ENCODE assay signal across 18 cellular contexts in genomic region chr2:64586054-64586453, GRCh38.
"Had no signal": no experiment of that assay in that cellular context is flagged by ENCODE, and none has a peak within 500 bp of the region (broad histone marks: within the 10 kb centered on the region; RNA-seq: fewer than 3 reads in every experiment).

No MANE protein-coding gene starts in this region.

- H3K27ac Mint-ChIP-seq: activated CD4-positive, alpha-beta T cell treated with anti-CD3 and anti-CD28 coated beads, Interleukin-2, amount 10 ng/mL, durations not matched to agents 7 days and 5 days; activated naive CD8-positive, alpha-beta T cell treated with anti-CD3 and anti-CD28 coated beads for 36 hours; endodermal cell; T-helper 1 cell treated with Interleukin-12 subunit alpha and Interleukin-12 subunit beta and Interleukin-4 antibody, amounts not matched to agents 30 μg/mL and 1 μg/mL, for 36 hours had no signal

- H3K4me3 Mint-ChIP-seq: activated CD4-positive, alpha-beta T cell treated with anti-CD3 and anti-CD28 coated beads, Interleukin-2, amount 10 ng/mL, durations not matched to agents 7 days and 5 days; activated naive CD8-positive, alpha-beta T cell treated with anti-CD3 and anti-CD28 coated beads for 36 hours; endodermal cell; naive thymus-derived CD8-positive, alpha-beta T cell; stimulated activated naive B cell treated with anti-CD40 and anti-IgM and Interleukin-4, amounts not matched to agents 10 μg/mL and 1 μg/mL and 100 μg/mL, for 72 hours; T-helper 1 cell treated with Interleukin-12 subunit alpha and Interleukin-12 subunit beta and Interleukin-4 antibody, amounts not matched to agents 30 μg/mL and 1 μg/mL, for 36 hours had no signal

- H3K27ac ChIP-seq: esophagus muscularis mucosa, neutrophil, right atrium auricular region, skin epidermis, transverse colon had no signal

- H3K9me3 ChIP-seq: esophagus muscularis mucosa, neutrophil, right atrium auricular region, transverse colon had no signal

- H3K4me1 Mint-ChIP-seq: endodermal cell had no signal

- H3K4me3 ChIP-seq: esophagus muscularis mucosa, lung, right atrium auricular region, skin epidermis, transverse colon had no signal

- H3K9me3 Mint-ChIP-seq: activated CD4-positive, alpha-beta T cell treated with anti-CD3 and anti-CD28 coated beads, Interleukin-2, amount 10 ng/mL, durations not matched to agents 7 days and 5 days; activated naive CD8-positive, alpha-beta T cell treated with anti-CD3 and anti-CD28 coated beads for 36 hours; endodermal cell; naive thymus-derived CD8-positive, alpha-beta T cell; stimulated activated naive B cell treated with anti-CD40 and anti-IgM and Interleukin-4, amounts not matched to agents 10 μg/mL and 1 μg/mL and 100 μg/mL, for 72 hours; T-helper 1 cell treated with Interleukin-12 subunit alpha and Interleukin-12 subunit beta and Interleukin-4 antibody, amounts not matched to agents 30 μg/mL and 1 μg/mL, for 36 hours had no signal

- H3K27me3 Mint-ChIP-seq: activated CD4-positive, alpha-beta T cell treated with anti-CD3 and anti-CD28 coated beads, Interleukin-2, amount 10 ng/mL, durations not matched to agents 7 days and 5 days; activated naive CD8-positive, alpha-beta T cell treated with anti-CD3 and anti-CD28 coated beads for 36 hours; naive thymus-derived CD8-positive, alpha-beta T cell; stimulated activated naive B cell treated with anti-CD40 and anti-IgM and Interleukin-4, amounts not matched to agents 10 μg/mL and 1 μg/mL and 100 μg/mL, for 72 hours had no signal

- H3K4me1 ChIP-seq: right atrium auricular region had no signal

- DNase-seq: activated CD4-positive, alpha-beta T cell treated with anti-CD3 and anti-CD28 coated beads, Interleukin-2, amount 10 ng/mL, durations not matched to agents 7 days and 5 days; activated CD4-positive, CD25-positive, alpha-beta regulatory T cell; activated CD8-positive, alpha-beta memory T cell treated with anti-CD3 and anti-CD28 coated beads for 24 hours; activated effector memory CD4-positive, alpha-beta T cell treated with Interleukin-2 at 50 U/mL for 16 hours; activated naive CD8-positive, alpha-beta T cell treated with anti-CD3 and anti-CD28 coated beads for 36 hours; endodermal cell; foreskin fibroblast; glutamatergic neuron; naive thymus-derived CD8-positive, alpha-beta T cell; stimulated activated CD4-positive, alpha-beta T cell treated with anti-CD3 and anti-CD28 coated beads, Interleukin-1b, Interleukin-23, amount 100 ng/mL, for 48 hours; stimulated activated naive B cell treated with anti-CD40 and anti-IgM and Interleukin-4, amounts not matched to agents 10 μg/mL and 1 μg/mL and 100 μg/mL, for 72 hours; transverse colon had no signal

- H3K27me3 ChIP-seq: esophagus muscularis mucosa, neutrophil, right atrium auricular region, transverse colon had no signal
